ENCODE assay signal across 3 cellular contexts in the genomic region with DNA sequence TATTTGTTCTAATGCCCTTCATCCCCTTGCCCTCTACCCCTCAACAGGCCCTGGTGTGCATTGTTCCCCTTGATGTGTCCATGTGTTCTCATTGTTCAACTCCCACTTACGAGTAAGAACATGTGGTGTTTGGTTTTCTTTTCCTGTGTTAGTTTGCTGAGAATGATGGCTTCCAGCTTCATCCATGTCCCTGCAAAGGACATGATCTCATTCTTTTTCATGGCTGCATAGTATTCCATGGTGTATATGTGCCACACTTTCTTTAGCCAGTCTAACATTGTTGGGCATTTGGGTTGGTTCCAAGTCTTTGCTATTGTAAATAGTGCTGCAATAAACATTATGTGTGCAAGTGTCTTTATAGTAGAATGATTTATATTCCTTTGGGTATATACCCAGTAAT.
TF ChIP-seq lines count a peak whose summit lies in the region.

No MANE protein-coding gene starts in this region.

TF ChIP-seq in HEK293, 187 proteins besides CTCF, POLR2A, EP300 and RAD21:
- TF ChIP-seq ZNF146 (tag by site-specific recombination; IDR thresholded peaks at IDR 0.05) = peak; percentile 88

TF ChIP-seq in K562, 482 proteins besides CTCF, POLR2A, EP300 and RAD21:
- TF ChIP-seq ZNF146 (CRISPR knock-in tag; IDR thresholded peaks at IDR 0.05; ENCODE audit: unreplicated experiment) (peak; percentile 95), SMARCA5 (IDR thresholded peaks at IDR 0.05) (0 out of 2 replicates have a peak, but pooled peaks have one; percentile 49), RBM25 (IDR thresholded peaks at IDR 0.05; ENCODE audit: low read depth, low read length, severe bottlenecking) (peak; percentile 24), BCOR (IDR thresholded peaks at IDR 0.05) (peak; percentile 59)

TF ChIP-seq in HepG2, 621 proteins besides CTCF, POLR2A, EP300 and RAD21:
- peak; percentile 62 for TF ChIP-seq ZMYM3 (CRISPR knock-in tag; IDR thresholded peaks at IDR 0.05)
